9 cellular contexts compared by ENCODE assay signal in genomic region chr5:76714771-76715483, GRCh38.
A peak's percentile ranks its signal among the peaks of the same experiment; 100 is the strongest.
DNase-seq lines count a peak whose midpoint lies in the region; ATAC-seq, FAIRE-seq and TF ChIP-seq lines count a peak whose summit lies in the region.
"Had no signal": no experiment of that assay in that cellular context is flagged by ENCODE, and none has a peak within 500 bp of the region (broad histone marks: within the 10 kb centered on the region; RNA-seq: fewer than 3 reads in every experiment).

No MANE protein-coding gene starts in this region.

- H3K4me1 ChIP-seq in duodenal mucosa (ENCODE audit: control insufficient read depth in 1 of 2, insufficient read depth in 2 of 2, low read length in 2 of 2): peaks cover 0 to 24% of the 10 kb centered on the region in 2 donors
- peaks cover 3 to 7% of the 10 kb centered on the region in 2 donors for H3K4me1 ChIP-seq in mucosa of rectum (ENCODE audit: control insufficient read depth in 2 of 2, insufficient read depth in 2 of 2, low read length in 2 of 2)

- H3K9ac ChIP-seq in duodenal mucosa (ENCODE audit: low read depth in 1 of 2, low read length in 2 of 2): peak overlapping the region; percentile 48 to 53
- H3K9ac ChIP-seq in mucosa of rectum (ENCODE audit: low read depth in 1 of 2, low read length in 2 of 2): peak overlapping the region; percentile 60 to 75

- FAIRE-seq in GM19239 (lab: Jason Lieb, UNC): no peak

- peak; percentile 63 for DNase-seq in DMS 273 (lab: John Stamatoyannopoulos, UW; ENCODE audit: unreplicated experiment)
- DNase-seq in DMS 273 treated with DMSO at 0.1 percent for 48 hours (lab: John Stamatoyannopoulos, UW): no peak
- no peak for DNase-seq in RWPE1 (ENCODE audit: low spot score)
- DNase-seq in COLO829 (ENCODE audit: low spot score): no peak
- DNase-seq in GM19239 (ENCODE audit: insufficient read length, low spot score): no peak

- H3K27me3 ChIP-seq in duodenal mucosa (ENCODE audit: control insufficient read depth in 1 of 2, insufficient read depth in 2 of 2, low read length in 2 of 2) (peaks cover 6 to 11% of the 10 kb centered on the region in 2 donors), mucosa of rectum (ENCODE audit: control insufficient read depth in 2 of 2, insufficient read depth in 2 of 2, low read length in 2 of 2) (peaks cover 5 to 13% of the 10 kb centered on the region in 2 donors)

- H3K27ac ChIP-seq in RWPE1 (peak overlapping the region; percentile 83), duodenal mucosa (ENCODE audit: low read depth, low read length) (no peak overlapping the region), mucosa of rectum (ENCODE audit: low read depth in 2 of 2, low read length in 2 of 2) (no peak overlapping the region)
- H3K27ac ChIP-seq: 22Rv1 had no signal

- no peak for TF ChIP-seq CTCF in RWPE1 (conservative IDR thresholded peaks at IDR 0.05; ENCODE audit: low read depth)

- no peaks in the 10 kb centered on the region for H3K9me3 ChIP-seq in duodenal mucosa (ENCODE audit: control insufficient read depth in 1 of 2, low read length in 2 of 2)
- H3K9me3 ChIP-seq in mucosa of rectum (ENCODE audit: control insufficient read depth in 2 of 2, low read length in 2 of 2): no peaks in the 10 kb centered on the region

- ATAC-seq in GM18907 (IDR thresholded peaks at IDR 0.05; ENCODE audit: unreplicated experiment): no peak

- POLR2A ChIA-PET in RWPE1 (lab: Yijun Ruan, JAX; ENCODE audit: low non-redundant PET): interaction anchor here (0.7 kb wide), 1 partner anchor 171 kb away, joined by 5 read pairs; no protein-coding TSS in a partner anchor

- H3K4me3 ChIP-seq in duodenal mucosa (ENCODE audit: low read depth in 1 of 2, low read length in 2 of 2) (peak overlapping the region; percentile 64 to 88), mucosa of rectum (ENCODE audit: low read length in 2 of 2) (peak overlapping the region; percentile 76 to 88)

- CTCF ChIA-PET in RWPE1 (lab: Yijun Ruan, JAX): interaction anchor here (0.6 to 1.1 kb wide), 3 partner anchors 13 to 85 kb away, joined by 3 to 6 read pairs (median 4); no protein-coding TSS in a partner anchor

- H3K36me3 ChIP-seq in duodenal mucosa (ENCODE audit: control insufficient read depth in 1 of 2, insufficient read depth in 2 of 2, low read length in 2 of 2) (no peaks in the 10 kb centered on the region), mucosa of rectum (ENCODE audit: control insufficient read depth in 2 of 2, insufficient read depth in 2 of 2, low read length in 2 of 2) (no peaks in the 10 kb centered on the region)
